In the genomic region with DNA sequence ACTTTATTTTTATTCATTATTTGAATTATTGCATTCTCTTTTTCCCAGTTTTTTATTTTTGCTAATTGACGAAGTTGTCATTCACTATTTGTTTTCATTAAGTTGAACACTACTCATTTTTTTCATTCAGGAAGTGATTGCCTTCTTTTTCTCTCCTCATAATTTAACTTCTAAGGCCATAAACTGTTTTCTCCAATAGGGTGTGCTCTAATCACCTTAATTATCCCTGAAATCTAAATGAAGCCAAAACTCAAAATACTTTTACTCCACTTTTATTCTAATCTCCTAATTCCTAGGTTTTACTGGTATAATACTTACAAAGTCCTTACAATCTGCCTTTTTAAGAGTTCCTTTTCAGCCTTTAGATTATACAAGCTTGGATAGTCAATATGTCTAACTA, we compare ENCODE assay signal across 14 cellular contexts. TPM values are rescaled to one million over a fixed set of nuclear protein-coding genes. Genes with fewer than 3 reads are reported as not detected.
DNase-seq lines count a peak whose midpoint lies in the region; ATAC-seq and TF ChIP-seq lines count a peak whose summit lies in the region.
"Had no signal": no experiment of that assay in that cellular context is flagged by ENCODE, and none has a peak within 500 bp of the region (broad histone marks: within the 10 kb centered on the region; RNA-seq: fewer than 3 reads in every experiment).

No MANE protein-coding gene starts in this region.

- H2AK9ac ChIP-seq in IMR-90 (replicated peaks; ENCODE audit: low read depth, low read length, poor library complexity) = no peak overlapping the region

- no peak for TF ChIP-seq POLR2A in IMR-90 (IDR thresholded peaks at IDR 0.05; ENCODE audit: low read depth, low read length)

- no peak overlapping the region for H4K5ac ChIP-seq in IMR-90 (ENCODE audit: low read depth, low read length)

- H3K4me2 ChIP-seq in IMR-90 (ENCODE audit: low read depth, low read length) = no peak overlapping the region

- H3K9me1 ChIP-seq in IMR-90 (ENCODE audit: insufficient read depth, low read length) = no peaks in the 10 kb centered on the region

- no peaks in the 10 kb centered on the region for H3K36me3 ChIP-seq in IMR-90 (ENCODE audit: control insufficient read depth, insufficient read depth, low read length)
- H3K36me3 ChIP-seq: esophagus squamous epithelium had no signal

- no peak overlapping the region for H2AFZ ChIP-seq in IMR-90 (replicated peaks; ENCODE audit: low read length, poor library complexity)

- H3K14ac ChIP-seq in IMR-90 (replicated peaks; ENCODE audit: low read depth, low read length) = no peak overlapping the region

- POLR2A ChIA-PET in IMR-90 (lab: Charles Lee; ENCODE audit: unreplicated experiment) = no interaction called here

- H3K27me3 ChIP-seq in IMR-90 (ENCODE audit: control insufficient read depth, insufficient read depth, low read length) = no peaks in the 10 kb centered on the region
- H3K27me3 ChIP-seq: esophagus squamous epithelium had no signal

- no peaks in the 10 kb centered on the region for H4K20me1 ChIP-seq in IMR-90 (ENCODE audit: insufficient read depth, low read length)

- CTCF ChIA-PET in IMR-90 (lab: Yijun Ruan, JAX) = no interaction called here

- no CpG with 5 or more reads among the region's 1 CpG for WGBS in IMR-90 (ENCODE audit: extremely low coverage in 2 of 2, insufficient read length in 1 of 2), 2 experiments

- H2BK20ac ChIP-seq in IMR-90 (ENCODE audit: low read depth, low read length) = no peak overlapping the region

- no peak overlapping the region for H4K8ac ChIP-seq in IMR-90 (ENCODE audit: low read depth in 2 of 2, low read length in 2 of 2)

- H3K4ac ChIP-seq in IMR-90 (ENCODE audit: low read depth, low read length) = no peak overlapping the region

- H3K56ac ChIP-seq in IMR-90 (ENCODE audit: extremely low read depth, insufficient read depth, low read length) = no peak overlapping the region

- DNase-seq in EH (ENCODE audit: low read depth) (peak; percentile 0), IMR-90 (no peak), SK-MEL-5 (ENCODE audit: low read depth, low spot score) (peak; percentile 37), left lobe of liver (ENCODE audit: low spot score) (no peak), posterior vena cava (ENCODE audit: low spot score) (no peak)
- DNase-seq: activated CD4-positive, alpha-beta memory T cell treated with anti-CD3 and anti-CD28 coated beads for 36 hours; cerebellar nuclear complex; DMS153; esophagus squamous epithelium; NCI-H524 treated with DMSO at 0.1 percent for 48 hours had no signal

- H2BK120ac ChIP-seq in IMR-90 (ENCODE audit: low read depth, low read length) = no peak overlapping the region

- H4K91ac ChIP-seq in IMR-90 (ENCODE audit: insufficient read depth, low read depth, low read length) = no peak overlapping the region

- H3K4me1 ChIP-seq in IMR-90 (ENCODE audit: control insufficient read depth, insufficient read depth, low read length) = no peaks in the 10 kb centered on the region
- H3K4me1 ChIP-seq: esophagus squamous epithelium had no signal

- no peak overlapping the region for H3K27ac ChIP-seq in IMR-90 (ENCODE audit: insufficient read depth, low read length)
- H3K27ac ChIP-seq: esophagus squamous epithelium, skin epidermis had no signal

- dilution Hi-C loops in IMR-90 (cut with HindIII; ENCODE audit: low sequenced_read_pairs, unreplicated experiment) = no loop called here

- no TSS peak for BruUV-seq in IMR-90 (replicated peaks; lab: Mats Ljungman, UMichigan)

- 0 out of 2 replicates have a peak, but pooled peaks cover 2% of the 10 kb centered on the region for H3K9me3 ChIP-seq in IMR-90 (ENCODE audit: control insufficient read depth, insufficient read depth, low read length)
- H3K9me3 ChIP-seq: esophagus squamous epithelium had no signal

- 0 out of 2 replicates have a peak, but pooled peaks have one; percentile 19 for TF ChIP-seq CTCF in IMR-90 (conservative IDR thresholded peaks at IDR 0.05; ENCODE audit: low read depth, low read length)

- no peak overlapping the region for H2AK5ac ChIP-seq in IMR-90 (ENCODE audit: low read depth, low read length)

- no peak overlapping the region for H3K4me3 ChIP-seq in IMR-90 (ENCODE audit: insufficient read depth, low read depth, low read length)
- H3K4me3 ChIP-seq: esophagus squamous epithelium, skin epidermis had no signal

- H3K79me1 ChIP-seq in IMR-90 (ENCODE audit: low read depth in 1 of 2, low read length in 2 of 2) = no peaks in the 10 kb centered on the region

- H3K18ac ChIP-seq in IMR-90 (ENCODE audit: low read depth, low read length) = no peak overlapping the region

- in situ Hi-C loops in IMR-90 (cut with MboI; ENCODE audit: low sequenced_read_pairs) = no loop called here
- in situ Hi-C loops in SK-MEL-5 (cut with HindIII; ENCODE audit: low pct_unique_long_range_greater_than_20kb, low sequenced_read_pairs) = no loop called here

- no peak overlapping the region for H3K23ac ChIP-seq in IMR-90 (ENCODE audit: low read depth, low read length)

- no peak overlapping the region for H2BK15ac ChIP-seq in IMR-90 (ENCODE audit: low read depth, low read length)

- TF ChIP-seq RAD21 in IMR-90 (IDR thresholded peaks at IDR 0.05; ENCODE audit: low read length) = no peak

- H3K9ac ChIP-seq in IMR-90 (ENCODE audit: low read depth, low read length) = no peak overlapping the region

- ATAC-seq in IMR-90 (ENCODE audit: low read depth) (no peak), left lobe of liver (peak; percentile 37), GM21515 (IDR thresholded peaks at IDR 0.05; ENCODE audit: unreplicated experiment) (no peak), HG03135 (IDR thresholded peaks at IDR 0.05; ENCODE audit: unreplicated experiment) (no peak)

- intact Hi-C loops in IMR-90 (cut with micrococcal nuclease) (no loop called here), posterior vena cava (cut with DNase I) (no loop called here)

- no peak overlapping the region for H2BK5ac ChIP-seq in IMR-90 (ENCODE audit: low read depth, low read length, poor library complexity, severe bottlenecking)

TF ChIP-seq in IMR-90, 13 proteins besides CTCF, POLR2A, EP300 and RAD21 (continues in another document):
- TF ChIP-seq SMC3 (IDR thresholded peaks at IDR 0.05; ENCODE audit: low read depth, low read length) (no peak), MAFK (IDR thresholded peaks at IDR 0.05; ENCODE audit: low read depth, low read length) (no peak), MXI1 (IDR thresholded peaks at IDR 0.05; ENCODE audit: borderline replicate concordance, low read depth, low read length) (no peak), NFE2L2 (IDR thresholded peaks at IDR 0.05; ENCODE audit: low read depth, low read length) (no peak), FOS (IDR thresholded peaks at IDR 0.05; ENCODE audit: low read depth, low read length) (no peak), RCOR1 (IDR thresholded peaks at IDR 0.05; ENCODE audit: insufficient replicate concordance, low read length) (no peak), CHD1 (IDR thresholded peaks at IDR 0.05; ENCODE audit: low read depth, low read length) (no peak), RFX5 (IDR thresholded peaks at IDR 0.05; ENCODE audit: low read depth, low read length) (no peak), BHLHE40 (IDR thresholded peaks at IDR 0.05; ENCODE audit: low read depth, low read length) (no peak)
- TF ChIP-seq, protein P1, sequence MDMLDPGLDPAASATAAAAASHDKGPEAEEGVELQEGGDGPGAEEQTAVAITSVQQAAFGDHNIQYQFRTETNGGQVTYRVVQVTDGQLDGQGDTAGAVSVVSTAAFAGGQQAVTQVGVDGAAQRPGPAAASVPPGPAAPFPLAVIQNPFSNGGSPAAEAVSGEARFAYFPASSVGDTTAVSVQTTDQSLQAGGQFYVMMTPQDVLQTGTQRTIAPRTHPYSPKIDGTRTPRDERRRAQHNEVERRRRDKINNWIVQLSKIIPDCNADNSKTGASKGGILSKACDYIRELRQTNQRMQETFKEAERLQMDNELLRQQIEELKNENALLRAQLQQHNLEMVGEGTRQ (IDR thresholded peaks at IDR 0.05; ENCODE audit: low read depth, low read length) = no peak

RNA-seq across cellular contexts. Expression of a gene that starts 2.9 kb away (rescaled TPM):
- total RNA-seq in IMR-90 (2012; rRNA removed) = not detected in 2 replicates
- not detected in 2 replicates for polyA plus RNA-seq in IMR-90 (2012; rRNA removed)
- not detected in 2 replicates for polyA plus RNA-seq in IMR-90 (2012; cell fraction: cytosol; rRNA removed)
- polyA plus RNA-seq in IMR-90 (2012; cell fraction: nucleus; rRNA removed; ENCODE audit: low replicate concordance) = not detected in 2 replicates
- total RNA-seq in SK-MEL-5 (2014; rRNA removed; shearing (Covaris generic)) = not detected in 2 replicates
- polyA plus RNA-seq in SK-MEL-5 (2015; cell fraction: cytosol; rRNA removed) = not detected in 2 replicates
- polyA plus RNA-seq in SK-MEL-5 (2015; cell fraction: nucleus; rRNA removed) = not detected in 2 replicates
- total RNA-seq in left lobe of liver = 0.28 TPM
- not detected for total RNA-seq in posterior vena cava
- total RNA-seq: activated CD4-positive, alpha-beta memory T cell treated with anti-CD3 and anti-CD28 coated beads for 36 hours; esophagus squamous epithelium had no signal
- polyA plus RNA-seq: thymus had no signal

RNA-seq across cellular contexts. Expression of a gene that starts 9.1 kb away (rescaled TPM):
- total RNA-seq in IMR-90 (2012; rRNA removed) (not detected in 2 replicates), left lobe of liver (not detected), posterior vena cava (not detected)
- not detected in 2 replicates for polyA plus RNA-seq in IMR-90 (2012; rRNA removed)
- not detected in 2 replicates for polyA plus RNA-seq in IMR-90 (2012; cell fraction: cytosol; rRNA removed)
- not detected in 2 replicates for polyA plus RNA-seq in IMR-90 (2012; cell fraction: nucleus; rRNA removed; ENCODE audit: low replicate concordance)
- total RNA-seq in SK-MEL-5 (2014; rRNA removed; shearing (Covaris generic)) = not detected in 2 replicates
- not detected in 2 replicates for polyA plus RNA-seq in SK-MEL-5 (2015; cell fraction: cytosol; rRNA removed)
- polyA plus RNA-seq in SK-MEL-5 (2015; cell fraction: nucleus; rRNA removed) = not detected in 2 replicates
- total RNA-seq: activated CD4-positive, alpha-beta memory T cell treated with anti-CD3 and anti-CD28 coated beads for 36 hours; esophagus squamous epithelium had no signal
- polyA plus RNA-seq: thymus had no signal

RNA-seq across cellular contexts. Expression of a gene that starts 9.7 kb away (rescaled TPM):
- not detected in 2 replicates for total RNA-seq in IMR-90 (2012; rRNA removed)
- polyA plus RNA-seq in IMR-90 (2012; rRNA removed) = not detected in 2 replicates
- polyA plus RNA-seq in IMR-90 (2012; cell fraction: cytosol; rRNA removed) = not detected in 2 replicates
- not detected in 2 replicates for polyA plus RNA-seq in IMR-90 (2012; cell fraction: nucleus; rRNA removed; ENCODE audit: low replicate concordance)
- total RNA-seq in SK-MEL-5 (2014; rRNA removed; shearing (Covaris generic)) = not detected in 2 replicates
- not detected in 2 replicates for polyA plus RNA-seq in SK-MEL-5 (2015; cell fraction: cytosol; rRNA removed)
- not detected in 2 replicates for polyA plus RNA-seq in SK-MEL-5 (2015; cell fraction: nucleus; rRNA removed)
- total RNA-seq in left lobe of liver = 0.23 TPM
- not detected for total RNA-seq in posterior vena cava
- total RNA-seq: activated CD4-positive, alpha-beta memory T cell treated with anti-CD3 and anti-CD28 coated beads for 36 hours; esophagus squamous epithelium had no signal
- polyA plus RNA-seq: thymus had no signal

RNA-seq across cellular contexts. Expression of a gene that starts 39.4 kb away (rescaled TPM):
- total RNA-seq in IMR-90 (2012; rRNA removed) (not detected in 2 replicates), left lobe of liver (not detected), posterior vena cava (not detected)
- polyA plus RNA-seq in IMR-90 (2012; rRNA removed) = not detected in 2 replicates
- not detected in 2 replicates for polyA plus RNA-seq in IMR-90 (2012; cell fraction: cytosol; rRNA removed)
- not detected in 2 replicates for polyA plus RNA-seq in IMR-90 (2012; cell fraction: nucleus; rRNA removed; ENCODE audit: low replicate concordance)
- total RNA-seq in SK-MEL-5 (2014; rRNA removed; shearing (Covaris generic)) = not detected in 2 replicates
- not detected in 2 replicates for polyA plus RNA-seq in SK-MEL-5 (2015; cell fraction: cytosol; rRNA removed)
- polyA plus RNA-seq in SK-MEL-5 (2015; cell fraction: nucleus; rRNA removed) = not detected in 2 replicates
- total RNA-seq: activated CD4-positive, alpha-beta memory T cell treated with anti-CD3 and anti-CD28 coated beads for 36 hours; esophagus squamous epithelium had no signal

Comparison
In these comparisons a context has a peak if more than half of its experiments do, and no peak if none do; other contexts are left out.
1. DNase-seq: peak in EH (single experiment) and SK-MEL-5 (single experiment); none in IMR-90 (single experiment), left lobe of liver (single experiment) and posterior vena cava (single experiment).